Comparison of ENCODE assay signal across 1 cellular context in the genomic region with DNA sequence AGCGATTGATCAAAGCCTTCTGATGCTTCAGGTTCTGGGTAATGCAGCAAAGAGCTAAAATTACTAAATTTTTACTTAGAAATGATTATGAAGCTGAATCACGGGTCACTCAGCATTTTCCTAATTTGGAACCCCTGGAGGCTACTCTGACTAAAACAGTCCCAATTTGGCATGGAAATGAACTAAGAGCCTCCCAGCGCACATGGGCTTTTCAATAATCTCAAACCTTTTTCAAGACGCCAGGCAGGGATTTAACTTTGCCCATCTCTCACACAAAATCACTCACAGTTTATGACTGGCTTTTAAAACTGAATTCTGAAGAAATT.
TF ChIP-seq lines count a peak whose summit lies in the region.

No MANE protein-coding gene starts in this region.

TF ChIP-seq in SK-N-SH treated with all-trans-retinoic acid at 6 μM for 48 hours, 23 proteins besides CTCF, POLR2A, EP300 and RAD21:
- TF ChIP-seq, protein P1, sequence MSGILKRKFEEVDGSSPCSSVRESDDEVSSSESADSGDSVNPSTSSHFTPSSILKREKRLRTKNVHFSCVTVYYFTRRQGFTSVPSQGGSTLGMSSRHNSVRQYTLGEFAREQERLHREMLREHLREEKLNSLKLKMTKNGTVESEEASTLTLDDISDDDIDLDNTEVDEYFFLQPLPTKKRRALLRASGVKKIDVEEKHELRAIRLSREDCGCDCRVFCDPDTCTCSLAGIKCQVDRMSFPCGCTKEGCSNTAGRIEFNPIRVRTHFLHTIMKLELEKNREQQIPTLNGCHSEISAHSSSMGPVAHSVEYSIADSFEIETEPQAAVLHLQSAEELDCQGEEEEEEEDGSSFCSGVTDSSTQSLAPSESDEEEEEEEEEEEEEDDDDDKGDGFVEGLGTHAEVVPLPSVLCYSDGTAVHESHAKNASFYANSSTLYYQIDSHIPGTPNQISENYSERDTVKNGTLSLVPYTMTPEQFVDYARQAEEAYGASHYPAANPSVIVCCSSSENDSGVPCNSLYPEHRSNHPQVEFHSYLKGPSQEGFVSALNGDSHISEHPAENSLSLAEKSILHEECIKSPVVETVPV (CRISPR knock-in tag; IDR thresholded peaks at IDR 0.05) = no peak
- TF ChIP-seq ZNF565 (CRISPR knock-in tag; conservative IDR thresholded peaks at IDR 0.05; ENCODE audit: low read depth) (no peak), ESRRG (CRISPR knock-in tag; IDR thresholded peaks at IDR 0.05) (no peak), ISL1 (CRISPR knock-in tag; IDR thresholded peaks at IDR 0.05) (no peak), CSDC2 (CRISPR knock-in tag; IDR thresholded peaks at IDR 0.05) (no peak), TOX (CRISPR knock-in tag; IDR thresholded peaks at IDR 0.05; ENCODE audit: borderline replicate concordance) (no peak), SNAI2 (CRISPR knock-in tag; IDR thresholded peaks at IDR 0.05) (no peak), ZFP30 (CRISPR knock-in tag; IDR thresholded peaks at IDR 0.05) (no peak), GLIS3 (CRISPR knock-in tag; IDR thresholded peaks at IDR 0.05) (no peak), ZFP3 (CRISPR knock-in tag; IDR thresholded peaks at IDR 0.05) (no peak), ARNTL (CRISPR knock-in tag; IDR thresholded peaks at IDR 0.05; ENCODE audit: borderline replicate concordance, low read depth) (no peak), RARB (CRISPR knock-in tag; IDR thresholded peaks at IDR 0.05) (no peak)
- TF ChIP-seq, protein P2, sequence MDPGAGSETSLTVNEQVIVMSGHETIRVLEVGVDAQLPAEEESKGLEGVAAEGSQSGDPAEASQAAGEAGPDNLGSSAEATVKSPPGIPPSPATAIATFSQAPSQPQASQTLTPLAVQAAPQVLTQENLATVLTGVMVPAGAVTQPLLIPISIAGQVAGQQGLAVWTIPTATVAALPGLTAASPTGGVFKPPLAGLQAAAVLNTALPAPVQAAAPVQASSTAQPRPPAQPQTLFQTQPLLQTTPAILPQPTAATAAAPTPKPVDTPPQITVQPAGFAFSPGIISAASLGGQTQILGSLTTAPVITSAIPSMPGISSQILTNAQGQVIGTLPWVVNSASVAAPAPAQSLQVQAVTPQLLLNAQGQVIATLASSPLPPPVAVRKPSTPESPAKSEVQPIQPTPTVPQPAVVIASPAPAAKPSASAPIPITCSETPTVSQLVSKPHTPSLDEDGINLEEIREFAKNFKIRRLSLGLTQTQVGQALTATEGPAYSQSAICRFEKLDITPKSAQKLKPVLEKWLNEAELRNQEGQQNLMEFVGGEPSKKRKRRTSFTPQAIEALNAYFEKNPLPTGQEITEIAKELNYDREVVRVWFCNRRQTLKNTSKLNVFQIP (CRISPR knock-in tag; IDR thresholded peaks at IDR 0.05; ENCODE audit: borderline replicate concordance, low read depth) = no peak
- TF ChIP-seq, protein P3, sequence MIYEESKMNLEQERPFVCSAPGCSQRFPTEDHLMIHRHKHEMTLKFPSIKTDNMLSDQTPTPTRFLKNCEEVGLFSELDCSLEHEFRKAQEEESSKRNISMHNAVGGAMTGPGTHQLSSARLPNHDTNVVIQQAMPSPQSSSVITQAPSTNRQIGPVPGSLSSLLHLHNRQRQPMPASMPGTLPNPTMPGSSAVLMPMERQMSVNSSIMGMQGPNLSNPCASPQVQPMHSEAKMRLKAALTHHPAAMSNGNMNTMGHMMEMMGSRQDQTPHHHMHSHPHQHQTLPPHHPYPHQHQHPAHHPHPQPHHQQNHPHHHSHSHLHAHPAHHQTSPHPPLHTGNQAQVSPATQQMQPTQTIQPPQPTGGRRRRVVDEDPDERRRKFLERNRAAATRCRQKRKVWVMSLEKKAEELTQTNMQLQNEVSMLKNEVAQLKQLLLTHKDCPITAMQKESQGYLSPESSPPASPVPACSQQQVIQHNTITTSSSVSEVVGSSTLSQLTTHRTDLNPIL (CRISPR knock-in tag; IDR thresholded peaks at IDR 0.05; ENCODE audit: low read depth) = no peak
